Comparison of ENCODE assay signal across 21 cellular contexts in the genomic region with DNA sequence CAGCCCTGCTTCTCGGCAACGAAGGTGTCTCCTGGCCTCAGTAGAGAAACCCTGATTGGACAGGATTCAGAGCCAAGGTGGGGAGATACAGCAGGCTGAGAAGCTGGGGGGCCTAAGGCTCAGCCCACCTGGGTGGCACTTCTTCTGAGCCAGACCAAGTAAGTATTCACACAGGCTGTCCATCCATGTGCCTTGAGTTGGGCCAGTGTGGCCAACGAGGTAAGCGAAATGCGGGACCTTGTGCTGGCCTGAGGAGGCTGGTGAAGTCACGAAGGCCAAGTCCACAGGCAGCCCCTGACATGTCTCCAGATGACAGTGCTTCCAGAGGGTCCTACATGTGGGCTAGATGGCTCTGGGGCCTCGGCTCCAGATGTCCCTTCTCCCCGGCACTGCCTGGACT.
A peak's percentile ranks its signal among the peaks of the same experiment; 100 is the strongest.
DNase-seq lines count a peak whose midpoint lies in the region; ATAC-seq, FAIRE-seq and TF ChIP-seq lines count a peak whose summit lies in the region.
"Had no signal": no experiment of that assay in that cellular context is flagged by ENCODE, and none has a peak within 500 bp of the region (broad histone marks: within the 10 kb centered on the region; RNA-seq: fewer than 3 reads in every experiment).

No MANE protein-coding gene starts in this region.

- intact Hi-C loops in CD4-positive, alpha-beta T cell (cut with DNase I, micrococcal nuclease): no loop called here
- intact Hi-C loops in pancreas (cut with DNase I): no loop called here

- peaks cover 57% of the 10 kb centered on the region for H3K36me3 Mint-ChIP-seq in activated naive CD4-positive, alpha-beta T cell treated with anti-CD3 and anti-CD28 coated beads, Interleukin-2, amount 10 ng/mL, durations not matched to agents 7 days and 5 days
- peaks cover 85% of the 10 kb centered on the region for H3K36me3 Mint-ChIP-seq in CD4-positive, alpha-beta T cell (ENCODE audit: low read depth)
- H3K36me3 Mint-ChIP-seq in activated T-helper 17 cell treated with anti-CD3 and anti-CD28 coated beads, Interleukin-2, amount 50 U/mL, for 72 hours (ENCODE audit: low read depth): peaks cover 64% of the 10 kb centered on the region
- H3K36me3 Mint-ChIP-seq in naive thymus-derived CD8-positive, alpha-beta T cell: peaks cover 5 to 56% (median 8%) of the 10 kb centered on the region in 3 donors

- no peak for FAIRE-seq in pancreas (lab: Jason Lieb, UNC)
- FAIRE-seq: A204.1, GM12892 had no signal

- no peaks in the 10 kb centered on the region for H3K9me3 Mint-ChIP-seq in activated naive CD4-positive, alpha-beta T cell treated with anti-CD3 and anti-CD28 coated beads, Interleukin-2, amount 10 ng/mL, durations not matched to agents 7 days and 5 days
- no peaks in the 10 kb centered on the region for H3K9me3 Mint-ChIP-seq in CD4-positive, alpha-beta T cell
- H3K9me3 Mint-ChIP-seq in activated T-helper 17 cell treated with anti-CD3 and anti-CD28 coated beads, Interleukin-2, amount 50 U/mL, for 72 hours: no peaks in the 10 kb centered on the region
- no peaks in the 10 kb centered on the region for H3K9me3 Mint-ChIP-seq in naive thymus-derived CD8-positive, alpha-beta T cell

- no peaks in the 10 kb centered on the region for H3K27me3 ChIP-seq in CD4-positive, alpha-beta T cell (ENCODE audit: control insufficient read depth, insufficient read depth, low read length)
- no peaks in the 10 kb centered on the region for H3K27me3 ChIP-seq in pancreas
- H3K27me3 ChIP-seq: BLaER1 had no signal

- no peaks in the 10 kb centered on the region for H3K4me1 ChIP-seq in pancreas

- H3K36me3 ChIP-seq in pancreas: peaks cover 0 to 14% (median 0%) of the 10 kb centered on the region in 3 donors

- CTCF ChIA-PET in activated naive CD4-positive, alpha-beta T cell treated with anti-CD3 and anti-CD28 coated beads, Interleukin-2, amount 10 ng/mL, durations not matched to agents 7 days and 5 days (lab: Charles Lee): interaction anchor here (0.8 to 1.8 kb wide), 2 partner anchors 13 to 181 kb away, joined by 3 to 7 read pairs; no protein-coding TSS in a partner anchor
- CTCF ChIA-PET in CD4-positive, alpha-beta T cell (lab: Charles Lee): no interaction called here

- no peak for DNase-seq in activated naive CD4-positive, alpha-beta T cell treated with anti-CD3 and anti-CD28 coated beads, Interleukin-2, amount 10 ng/mL, durations not matched to agents 7 days and 5 days
- no peak for DNase-seq in activated naive CD4-positive, alpha-beta T cell (lab: John Stamatoyannopoulos, UW)
- no peak for DNase-seq in CD4-positive, alpha-beta T cell
- DNase-seq in naive thymus-derived CD8-positive, alpha-beta T cell: no peak
- DNase-seq in pancreas (no peak), GM03348 (ENCODE audit: low spot score) (no peak)
- DNase-seq: COR-L47, GF-D8, H9, IMR-90, Kasumi-1, MM.1S, NCI-H1092 treated with DMSO at 0.1 percent for 48 hours, NCI-H2107, NCI-H2227 treated with DMSO at 0.1 percent for 48 hours, NCI-H524 had no signal

- peaks cover 60% of the 10 kb centered on the region for H3K4me1 Mint-ChIP-seq in activated naive CD4-positive, alpha-beta T cell treated with anti-CD3 and anti-CD28 coated beads, Interleukin-2, amount 10 ng/mL, durations not matched to agents 7 days and 5 days
- peaks cover 45% of the 10 kb centered on the region for H3K4me1 Mint-ChIP-seq in CD4-positive, alpha-beta T cell (ENCODE audit: low read depth)
- H3K4me1 Mint-ChIP-seq in activated T-helper 17 cell treated with anti-CD3 and anti-CD28 coated beads, Interleukin-2, amount 50 U/mL, for 72 hours: peaks cover 37% of the 10 kb centered on the region
- peaks cover 45 to 68% (median 63%) of the 10 kb centered on the region in 4 donors for H3K4me1 Mint-ChIP-seq in naive thymus-derived CD8-positive, alpha-beta T cell

- no peaks in the 10 kb centered on the region for H3K27me3 Mint-ChIP-seq in activated naive CD4-positive, alpha-beta T cell treated with anti-CD3 and anti-CD28 coated beads, Interleukin-2, amount 10 ng/mL, durations not matched to agents 7 days and 5 days
- no peaks in the 10 kb centered on the region for H3K27me3 Mint-ChIP-seq in CD4-positive, alpha-beta T cell
- no peaks in the 10 kb centered on the region for H3K27me3 Mint-ChIP-seq in activated T-helper 17 cell treated with anti-CD3 and anti-CD28 coated beads, Interleukin-2, amount 50 U/mL, for 72 hours
- no peaks in the 10 kb centered on the region for H3K27me3 Mint-ChIP-seq in naive thymus-derived CD8-positive, alpha-beta T cell

- peak overlapping the region; percentile 58 for H3K27ac Mint-ChIP-seq in activated naive CD4-positive, alpha-beta T cell treated with anti-CD3 and anti-CD28 coated beads, Interleukin-2, amount 10 ng/mL, durations not matched to agents 7 days and 5 days
- H3K27ac Mint-ChIP-seq in CD4-positive, alpha-beta T cell: no peak overlapping the region
- peak overlapping the region; percentile 45 for H3K27ac Mint-ChIP-seq in activated T-helper 17 cell treated with anti-CD3 and anti-CD28 coated beads, Interleukin-2, amount 50 U/mL, for 72 hours
- peak overlapping the region in 9 of 10 donors; percentile 82 to 95 (median 89) for H3K27ac Mint-ChIP-seq in naive thymus-derived CD8-positive, alpha-beta T cell

- H3K4me3 Mint-ChIP-seq in activated naive CD4-positive, alpha-beta T cell treated with anti-CD3 and anti-CD28 coated beads, Interleukin-2, amount 10 ng/mL, durations not matched to agents 7 days and 5 days: no peak overlapping the region
- no peak overlapping the region for H3K4me3 Mint-ChIP-seq in CD4-positive, alpha-beta T cell
- H3K4me3 Mint-ChIP-seq in activated T-helper 17 cell treated with anti-CD3 and anti-CD28 coated beads, Interleukin-2, amount 50 U/mL, for 72 hours: no peak overlapping the region
- peak overlapping the region in 2 of 10 donors; percentile 20 to 52 for H3K4me3 Mint-ChIP-seq in naive thymus-derived CD8-positive, alpha-beta T cell
- H3K4me3 Mint-ChIP-seq: H9 had no signal

- 92 to 96% methylated on average over 8 of the region's 8 CpGs for WGBS in pancreas, 2 donors

- TF ChIP-seq CTCF in CD4-positive, alpha-beta T cell (IDR thresholded peaks at IDR 0.05): no peak
- TF ChIP-seq CTCF in pancreas (IDR thresholded peaks at IDR 0.05): no peak

- peak overlapping the region; percentile 73 for H3K27ac ChIP-seq in CD4-positive, alpha-beta T cell (ENCODE audit: low read depth, low read length)
- no peak overlapping the region for H3K27ac ChIP-seq in pancreas
- H3K27ac ChIP-seq: BLaER1 had no signal

- no peaks in the 10 kb centered on the region for H3K9me3 ChIP-seq in CD4-positive, alpha-beta T cell (ENCODE audit: control insufficient read depth, low read length)
- H3K9me3 ChIP-seq in pancreas: no peaks in the 10 kb centered on the region
- H3K9me3 ChIP-seq: BLaER1 had no signal

- POLR2A ChIA-PET in CD4-positive, alpha-beta T cell (lab: Charles Lee): interaction anchor here (0.5 to 1.6 kb wide), 4 partner anchors 15 to 147 kb away, joined by 3 to 5 read pairs (median 3); no protein-coding TSS in a partner anchor
- POLR2A ChIA-PET in naive thymus-derived CD8-positive, alpha-beta T cell (lab: Charles Lee): interaction anchor here (1.0 to 26.5 kb wide), 3 partner anchors 26 to 57 kb away, joined by 4 to 613 read pairs (median 5); no protein-coding TSS in a partner anchor

- H3K4me3 ChIP-seq in pancreas: no peak overlapping the region
- H3K4me3 ChIP-seq: BLaER1 had no signal

- no peak for ATAC-seq in CD4-positive, alpha-beta T cell (ENCODE audit: poor library complexity)
- ATAC-seq in activated T-helper 17 cell treated with anti-CD3 and anti-CD28 coated beads, Interleukin-2, amount 50 U/mL, for 72 hours (replicated peaks): no peak
- no peak for ATAC-seq in naive thymus-derived CD8-positive, alpha-beta T cell
- ATAC-seq in HG03097 (IDR thresholded peaks at IDR 0.05; ENCODE audit: low FRiP score, unreplicated experiment) (no peak), pancreas (no peak)
